1 cellular context compared by ENCODE assay signal in the genomic region with DNA sequence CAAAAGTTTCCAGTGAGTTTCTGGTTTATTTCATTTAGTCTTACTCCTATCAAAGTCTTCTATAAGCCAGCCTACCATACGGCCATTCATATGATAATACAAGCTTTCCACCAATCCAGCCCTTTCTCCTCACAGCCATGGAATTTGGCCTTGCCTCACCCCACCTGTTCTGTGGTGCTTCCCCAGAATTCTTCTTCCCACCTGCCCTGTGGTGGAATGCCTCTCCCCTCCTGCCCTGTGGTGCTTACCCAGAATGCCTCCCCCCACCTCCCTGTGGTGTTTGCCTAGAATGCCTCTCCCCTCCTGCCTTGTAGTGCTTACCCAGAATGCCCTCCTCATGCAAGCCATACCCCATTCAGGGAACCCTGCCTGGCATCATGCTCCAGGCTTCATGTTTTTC.
TF ChIP-seq lines count a peak whose summit lies in the region.

No MANE protein-coding gene starts in this region.

TF ChIP-seq in HEK293, 187 proteins besides CTCF, POLR2A, EP300 and RAD21 (continued from another document):
- TF ChIP-seq, protein P1, sequence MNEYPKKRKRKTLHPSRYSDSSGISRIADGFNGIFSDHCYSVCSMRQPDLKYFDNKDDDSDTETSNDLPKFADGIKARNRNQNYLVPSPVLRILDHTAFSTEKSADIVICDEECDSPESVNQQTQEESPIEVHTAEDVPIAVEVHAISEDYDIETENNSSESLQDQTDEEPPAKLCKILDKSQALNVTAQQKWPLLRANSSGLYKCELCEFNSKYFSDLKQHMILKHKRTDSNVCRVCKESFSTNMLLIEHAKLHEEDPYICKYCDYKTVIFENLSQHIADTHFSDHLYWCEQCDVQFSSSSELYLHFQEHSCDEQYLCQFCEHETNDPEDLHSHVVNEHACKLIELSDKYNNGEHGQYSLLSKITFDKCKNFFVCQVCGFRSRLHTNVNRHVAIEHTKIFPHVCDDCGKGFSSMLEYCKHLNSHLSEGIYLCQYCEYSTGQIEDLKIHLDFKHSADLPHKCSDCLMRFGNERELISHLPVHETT (tag by site-specific recombination; IDR thresholded peaks at IDR 0.05) = no peak
- TF ChIP-seq ZNF133 (tag by site-specific recombination; IDR thresholded peaks at IDR 0.05) = no peak
- no peak for TF ChIP-seq KLF10 (tag by site-specific recombination; IDR thresholded peaks at IDR 0.05)
